In genomic region chr1:65814752-65815151, GRCh38 we compare ENCODE assay signal across 25 cellular contexts.
"Had no signal": no experiment of that assay in that cellular context is flagged by ENCODE, and none has a peak within 500 bp of the region (broad histone marks: within the 10 kb centered on the region; RNA-seq: fewer than 3 reads in every experiment).

No MANE protein-coding gene starts in this region.

- H3K36me3 ChIP-seq: ascending aorta, cardiac muscle cell had no signal

- H3K4me1 ChIP-seq: ascending aorta had no signal

- ATAC-seq: activated CD8-positive, alpha-beta memory T cell treated with anti-CD3 and anti-CD28 coated beads, Interleukin-2, amount 10 ng/mL, durations not matched to agents 7 days and 5 days; activated CD8-positive, alpha-beta T cell treated with anti-CD3 and anti-CD28 coated beads, Interleukin-2, amount 10 ng/mL, durations not matched to agents 7 days and 5 days; activated naive CD8-positive, alpha-beta T cell treated with anti-CD3 and anti-CD28 coated beads, Interleukin-2, amount 50 U/mL, for 24 hours had no signal

- FAIRE-seq: bronchial epithelial cell, TTC549 had no signal

- H3K4me3 ChIP-seq: ascending aorta, cardiac muscle cell had no signal

- H3K27me3 ChIP-seq: ascending aorta, cardiac muscle cell had no signal

- H3K27ac ChIP-seq: ascending aorta, cardiac muscle cell, VCaP had no signal

- H3K9me3 ChIP-seq: ascending aorta had no signal

- DNase-seq: activated B cell treated with CpG ODN at 0.5 μM for 24 hours; activated CD4-positive, alpha-beta memory T cell treated with anti-CD3 and anti-CD28 coated beads, Interleukin-2, amount 10 ng/mL, durations not matched to agents 7 days and 5 days; activated CD4-positive, alpha-beta T cell treated with anti-CD3 and anti-CD28 coated beads for 4 hours; activated CD4-positive, alpha-beta T cell treated with anti-CD3 and anti-CD28 coated beads, Interleukin-2, amount 10 ng/mL, durations not matched to agents 7 days and 5 days; activated CD4-positive, alpha-beta T cell treated with anti-CD3 and anti-CD28 coated beads, Interleukin-2, amount 50 U/mL, for 48 hours; activated CD4-positive, CD25-positive, alpha-beta regulatory T cell treated with anti-CD3 and anti-CD28 coated beads, Interleukin-2, amount 50 U/mL, for 72 hours; activated CD8-positive, alpha-beta memory T cell treated with anti-CD3 and anti-CD28 coated beads for 24 hours; activated CD8-positive, alpha-beta memory T cell treated with anti-CD3 and anti-CD28 coated beads, Interleukin-2, amount 10 ng/mL, durations not matched to agents 7 days and 5 days; activated CD8-positive, alpha-beta memory T cell treated with anti-CD3 and anti-CD28 coated beads, Interleukin-2, amount 50 U/mL, for 48 hours; activated CD8-positive, alpha-beta T cell treated with anti-CD3 and anti-CD28 coated beads, Interleukin-2, amount 10 ng/mL, durations not matched to agents 7 days and 5 days; activated effector memory CD4-positive, alpha-beta T cell treated with Interleukin-2 at 50 U/mL for 16 hours; activated gamma-delta T cell; activated naive CD4-positive, alpha-beta T cell treated with anti-CD3 and anti-CD28 coated beads, Interleukin-2, amount 10 ng/mL, durations not matched to agents 7 days and 5 days; activated naive CD4-positive, alpha-beta T cell treated with Interleukin-2 at 50 U/mL for 16 hours; activated naive CD8-positive, alpha-beta T cell treated with anti-CD3 and anti-CD28 coated beads, Interleukin-2, amount 10 ng/mL, durations not matched to agents 7 days and 5 days; activated naive CD8-positive, alpha-beta T cell treated with anti-CD3 and anti-CD28 coated beads, Interleukin-2, amount 50 U/mL, for 24 hours; activated T-cell treated with anti-CD3 and anti-CD28 coated beads, Interleukin-2, amount 50 U/mL, for 24 hours; activated T-cell treated with anti-CD3 and anti-CD28 coated beads, Interleukin-2, amount 50 U/mL, for 48 hours; T-helper 2 cell; T-helper 9 cell had no signal
